In the genomic region with DNA sequence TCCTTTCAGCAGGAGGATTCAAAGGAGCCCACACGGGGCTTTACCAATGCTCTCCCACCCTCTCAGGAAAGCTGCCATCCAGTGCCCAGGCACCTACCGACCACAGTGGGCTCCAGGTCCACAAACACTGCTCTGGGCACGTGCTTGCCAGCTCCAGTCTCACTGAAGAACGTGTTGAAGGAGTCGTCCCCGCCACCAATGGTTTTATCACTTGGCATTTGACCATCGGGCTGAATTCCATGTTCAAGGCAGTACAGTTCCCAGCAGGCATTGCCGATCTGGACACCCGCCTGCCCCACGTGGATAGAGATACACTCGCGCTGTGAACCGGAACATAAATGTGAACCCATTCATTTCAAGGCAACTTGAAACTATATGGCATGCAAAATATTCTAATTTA, we compare ENCODE assay signal across 6 cellular contexts. TPM values are rescaled to one million over a fixed set of nuclear protein-coding genes. Genes with fewer than 3 reads are reported as not detected.
"Had no signal": no experiment of that assay in that cellular context is flagged by ENCODE, and none has a peak within 500 bp of the region (broad histone marks: within the 10 kb centered on the region; RNA-seq: fewer than 3 reads in every experiment).

No MANE protein-coding gene starts in this region.

RNA-seq across cellular contexts. Expression of a gene that starts 2.2 kb away (rescaled TPM):
- total RNA-seq: MCF 10A, NCI-H460, PC-3, Peyer's patch, SJSA1 had no signal
- polyA plus RNA-seq: SK-N-SH had no signal

RNA-seq across cellular contexts. Expression of a gene that starts 51.1 kb away (rescaled TPM):
- total RNA-seq: MCF 10A had no signal
